In the genomic region with DNA sequence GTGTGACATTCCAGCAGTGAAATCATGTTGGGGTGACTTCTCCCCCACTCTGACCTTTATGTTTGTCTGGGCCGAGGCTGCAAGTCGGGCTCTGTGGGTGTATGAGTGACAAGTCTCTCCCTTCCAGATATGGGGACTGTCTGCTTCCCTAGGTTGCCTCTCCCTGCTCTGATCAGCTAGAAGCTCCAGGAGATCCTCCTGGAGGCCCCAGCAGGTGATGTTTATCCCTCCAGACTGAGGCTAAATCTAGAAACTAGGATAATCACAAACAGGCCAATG, we compare ENCODE assay signal across 29 cellular contexts. TPM values are rescaled to one million over a fixed set of nuclear protein-coding genes. Genes with fewer than 3 reads are reported as not detected.
"Had no signal": no experiment of that assay in that cellular context is flagged by ENCODE, and none has a peak within 500 bp of the region (broad histone marks: within the 10 kb centered on the region; RNA-seq: fewer than 3 reads in every experiment).

No MANE protein-coding gene starts in this region.

- H3K36me3 Mint-ChIP-seq: activated naive CD4-positive, alpha-beta T cell treated with anti-CD3 and anti-CD28 coated beads, Interleukin-2, amount 50 U/mL, for 24 hours; natural killer cell; stimulated activated memory B cell treated with anti-CD40 and anti-IgM and Interleukin-4, amounts not matched to agents 10 μg/mL and 1 μg/mL and 100 μg/mL, for 72 hours; type B pancreatic cell; WTC11 had no signal

- H3K4me3 ChIP-seq: esophagus squamous epithelium, sigmoid colon had no signal

- H3K4me3 Mint-ChIP-seq: activated naive CD4-positive, alpha-beta T cell treated with anti-CD3 and anti-CD28 coated beads, Interleukin-2, amount 50 U/mL, for 24 hours; activated naive CD8-positive, alpha-beta T cell treated with anti-CD3 and anti-CD28 coated beads, Interleukin-2, amount 50 U/mL, for 24 hours; activated T-cell treated with anti-CD3 and anti-CD28 coated beads, Interleukin-2, amount 50 U/mL, for 24 hours; activated T-helper 17 cell treated with anti-CD3 and anti-CD28 coated beads, Interleukin-2, amount 50 U/mL, for 72 hours; natural killer cell; stimulated activated memory B cell treated with anti-CD40 and anti-IgM and Interleukin-4, amounts not matched to agents 10 μg/mL and 1 μg/mL and 100 μg/mL, for 72 hours; stimulated activated naive CD8-positive, alpha-beta T cell treated with anti-CD3 and anti-CD28 coated beads, Interleukin-15, amount 100 ng/mL, for 72 hours; type B pancreatic cell; WTC11 had no signal

- ATAC-seq: activated naive CD8-positive, alpha-beta T cell treated with anti-CD3 and anti-CD28 coated beads, Interleukin-2, amount 50 U/mL, for 24 hours; activated T-helper 17 cell treated with anti-CD3 and anti-CD28 coated beads, Interleukin-2, amount 50 U/mL, for 72 hours; natural killer cell; stimulated activated memory B cell treated with anti-CD40 and anti-IgM and Interleukin-4, amounts not matched to agents 10 μg/mL and 1 μg/mL and 100 μg/mL, for 72 hours; stimulated activated naive CD8-positive, alpha-beta T cell treated with anti-CD3 and anti-CD28 coated beads, Interleukin-15, amount 100 ng/mL, for 72 hours; WTC11 had no signal

- H3K4me1 ChIP-seq: sigmoid colon had no signal

- H3K27ac ChIP-seq: epithelial cell of prostate, esophagus squamous epithelium, sigmoid colon had no signal

- H3K36me3 ChIP-seq: sigmoid colon had no signal

- H3K27ac Mint-ChIP-seq: activated naive CD4-positive, alpha-beta T cell treated with anti-CD3 and anti-CD28 coated beads, Interleukin-2, amount 50 U/mL, for 24 hours; activated naive CD8-positive, alpha-beta T cell treated with anti-CD3 and anti-CD28 coated beads, Interleukin-2, amount 50 U/mL, for 24 hours; activated T-cell treated with anti-CD3 and anti-CD28 coated beads, Interleukin-2, amount 50 U/mL, for 24 hours; activated T-helper 17 cell treated with anti-CD3 and anti-CD28 coated beads, Interleukin-2, amount 50 U/mL, for 72 hours; stimulated activated memory B cell treated with anti-CD40 and anti-IgM and Interleukin-4, amounts not matched to agents 10 μg/mL and 1 μg/mL and 100 μg/mL, for 72 hours; type B pancreatic cell; WTC11 had no signal

- H3K9me3 Mint-ChIP-seq: activated naive CD4-positive, alpha-beta T cell treated with anti-CD3 and anti-CD28 coated beads, Interleukin-2, amount 50 U/mL, for 24 hours; activated naive CD8-positive, alpha-beta T cell treated with anti-CD3 and anti-CD28 coated beads, Interleukin-2, amount 50 U/mL, for 24 hours; activated T-cell treated with anti-CD3 and anti-CD28 coated beads, Interleukin-2, amount 50 U/mL, for 24 hours; activated T-helper 17 cell treated with anti-CD3 and anti-CD28 coated beads, Interleukin-2, amount 50 U/mL, for 72 hours; natural killer cell; stimulated activated memory B cell treated with anti-CD40 and anti-IgM and Interleukin-4, amounts not matched to agents 10 μg/mL and 1 μg/mL and 100 μg/mL, for 72 hours; stimulated activated naive CD8-positive, alpha-beta T cell treated with anti-CD3 and anti-CD28 coated beads, Interleukin-15, amount 100 ng/mL, for 72 hours; type B pancreatic cell; WTC11 had no signal

- DNase-seq: activated CD4-positive, alpha-beta T cell treated with anti-CD3 and anti-CD28 coated beads for 1 hour; activated CD4-positive, alpha-beta T cell treated with anti-CD3 and anti-CD28 coated beads, Interleukin-2, amount 50 U/mL, for 1 hour; activated naive CD8-positive, alpha-beta T cell treated with anti-CD3 and anti-CD28 coated beads, Interleukin-2, amount 50 U/mL, for 24 hours; activated T-cell treated with anti-CD3 and anti-CD28 coated beads, Interleukin-2, amount 50 U/mL, for 24 hours; amygdala; caudate nucleus; effector CD8-positive, alpha-beta T cell; esophagus squamous epithelium; foreskin melanocyte; mesenchymal stem cell; natural killer cell; sigmoid colon; small intestine; stimulated activated CD4-positive, alpha-beta T cell treated with anti-CD3 and anti-CD28 coated beads, Interleukin-1b, Interleukin-23, amount 100 ng/mL, for 48 hours; stimulated activated CD4-positive, alpha-beta T cell treated with anti-CD3 and anti-CD28 coated beads, Interleukin-4, amount 100 ng/mL, for 4 hours; stimulated activated CD8-positive, alpha-beta memory T cell treated with anti-CD3 and anti-CD28 coated beads, Interleukin-4, amount 100 ng/mL, for 48 hours; stimulated activated naive CD8-positive, alpha-beta T cell treated with anti-CD3 and anti-CD28 coated beads, Interleukin-15, amount 100 ng/mL, for 72 hours; substantia nigra; T-helper 2 cell had no signal

- H3K27me3 Mint-ChIP-seq: activated T-cell treated with anti-CD3 and anti-CD28 coated beads, Interleukin-2, amount 50 U/mL, for 24 hours; activated T-helper 17 cell treated with anti-CD3 and anti-CD28 coated beads, Interleukin-2, amount 50 U/mL, for 72 hours; stimulated activated memory B cell treated with anti-CD40 and anti-IgM and Interleukin-4, amounts not matched to agents 10 μg/mL and 1 μg/mL and 100 μg/mL, for 72 hours; stimulated activated naive CD8-positive, alpha-beta T cell treated with anti-CD3 and anti-CD28 coated beads, Interleukin-15, amount 100 ng/mL, for 72 hours had no signal

- H3K27me3 ChIP-seq: esophagus squamous epithelium, sigmoid colon had no signal

- H3K9me3 ChIP-seq: esophagus squamous epithelium, sigmoid colon had no signal

- H3K4me1 Mint-ChIP-seq: WTC11 had no signal

RNA-seq across cellular contexts. Expression of gene IL1RN, which starts 0.9 kb away (rescaled TPM):
- total RNA-seq: chondrocyte, glomerular endothelial cell, osteoblast, renal cortical epithelial cell, WTC11 had no signal
